Comparison of ENCODE assay signal across 11 cellular contexts in the genomic region with DNA sequence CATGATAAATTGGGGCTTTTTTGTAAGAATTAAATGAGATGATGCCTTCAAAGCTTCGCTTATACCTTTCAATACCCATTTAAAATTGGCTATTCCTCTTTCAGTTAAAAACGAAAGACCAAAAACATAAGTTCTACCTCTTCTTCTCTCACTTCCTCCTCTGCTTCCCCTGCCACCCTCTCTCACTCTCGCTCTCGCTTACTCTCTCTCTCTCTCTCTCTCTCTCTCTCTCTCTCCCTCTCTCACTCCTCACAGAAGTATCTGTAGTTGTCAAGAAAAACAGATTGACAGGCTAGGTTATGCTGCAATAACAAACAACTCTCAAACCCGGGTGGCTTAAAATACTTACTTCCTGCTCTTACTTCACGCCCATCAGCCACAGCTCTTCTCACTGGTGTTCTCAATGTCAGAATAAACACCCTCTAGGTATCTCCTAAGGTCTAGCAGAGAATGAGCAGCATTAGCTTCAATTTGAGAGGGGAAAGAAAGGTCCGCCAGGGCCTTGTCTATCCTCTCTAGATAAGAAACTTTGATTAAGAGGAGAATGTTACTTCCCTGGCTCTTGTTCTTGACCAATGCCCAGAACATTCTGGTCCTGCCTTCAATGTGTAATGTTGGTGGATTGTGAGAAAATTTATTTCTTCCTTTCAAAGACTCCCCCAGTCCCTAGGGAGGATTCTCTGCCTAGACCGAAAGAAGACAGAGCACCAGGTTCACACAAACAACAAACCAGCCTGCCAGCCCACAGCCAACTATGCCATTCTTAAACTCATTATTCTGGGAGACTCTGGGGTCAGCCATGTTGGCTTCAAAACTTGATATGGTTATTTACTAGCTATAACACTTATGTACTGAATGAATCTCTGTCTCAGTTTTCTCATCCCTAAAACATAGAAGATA.
DNase-seq lines count a peak whose midpoint lies in the region; ATAC-seq lines count a peak whose summit lies in the region.
"Had no signal": no experiment of that assay in that cellular context is flagged by ENCODE, and none has a peak within 500 bp of the region (broad histone marks: within the 10 kb centered on the region; RNA-seq: fewer than 3 reads in every experiment).

No MANE protein-coding gene starts in this region.

- no peaks in the 10 kb centered on the region for H3K27me3 Mint-ChIP-seq in IgD-negative memory B cell
- no peaks in the 10 kb centered on the region for H3K27me3 Mint-ChIP-seq in CD4-positive, alpha-beta memory T cell

- DNase-seq in T-helper 1 cell (no peak), NCI-H187 (lab: John Stamatoyannopoulos, UW) (no peak), COLO668 (lab: John Stamatoyannopoulos, UW; ENCODE audit: unreplicated experiment) (no peak)
- no peak for DNase-seq in CD4-positive, alpha-beta memory T cell
- DNase-seq: islet precursor cell, PC-3 had no signal

- peak; percentile 87 for ATAC-seq in GM18498 (IDR thresholded peaks at IDR 0.05; ENCODE audit: unreplicated experiment)
- ATAC-seq in GM19467 (IDR thresholded peaks at IDR 0.05; ENCODE audit: unreplicated experiment): peak; percentile 73
- peak; percentile 77 for ATAC-seq in HG02970 (IDR thresholded peaks at IDR 0.05; ENCODE audit: low FRiP score, unreplicated experiment)
- ATAC-seq: PC-3 had no signal

- no peak overlapping the region for H3K27ac ChIP-seq in CD4-positive, alpha-beta memory T cell (ENCODE audit: low read depth, low read length)
- H3K27ac ChIP-seq: cardiac muscle cell had no signal

- POLR2A ChIA-PET in CD4-positive, alpha-beta memory T cell (lab: Charles Lee; ENCODE audit: partially characterized antibody): no interaction called here

- peaks cover 2% of the 10 kb centered on the region for H3K36me3 Mint-ChIP-seq in IgD-negative memory B cell
- H3K36me3 Mint-ChIP-seq in CD4-positive, alpha-beta memory T cell: no peaks in the 10 kb centered on the region

- H3K4me1 ChIP-seq in CD4-positive, alpha-beta memory T cell (ENCODE audit: insufficient read depth, low read length): no peaks in the 10 kb centered on the region

- H3K9me3 ChIP-seq in CD4-positive, alpha-beta memory T cell (ENCODE audit: control insufficient read depth in 1 of 2, low read length in 2 of 2): no peaks in the 10 kb centered on the region

- no peaks in the 10 kb centered on the region for H3K36me3 ChIP-seq in CD4-positive, alpha-beta memory T cell (ENCODE audit: insufficient read depth, low read length)
- H3K36me3 ChIP-seq: cardiac muscle cell had no signal

- H3K27me3 ChIP-seq in CD4-positive, alpha-beta memory T cell (ENCODE audit: insufficient read depth, low read length): no peaks in the 10 kb centered on the region
- H3K27me3 ChIP-seq: cardiac muscle cell had no signal

- peaks cover 2 to 18% (median 5%) of the 10 kb centered on the region in 3 donors for H3K9me3 Mint-ChIP-seq in IgD-negative memory B cell
- peaks cover 0 to 18% (median 6%) of the 10 kb centered on the region in 8 donors for H3K9me3 Mint-ChIP-seq in CD4-positive, alpha-beta memory T cell

- no peak overlapping the region for H3K4me3 ChIP-seq in CD4-positive, alpha-beta memory T cell (ENCODE audit: low read length in 2 of 2)
- H3K4me3 ChIP-seq: cardiac muscle cell had no signal

- CTCF ChIA-PET in CD4-positive, alpha-beta memory T cell (lab: Charles Lee; ENCODE audit: partially characterized antibody): no interaction called here

- H3K4me1 Mint-ChIP-seq in IgD-negative memory B cell: peaks cover 23 to 27% (median 25%) of the 10 kb centered on the region in 3 donors
- H3K4me1 Mint-ChIP-seq in CD4-positive, alpha-beta memory T cell: no peaks in the 10 kb centered on the region

- peak overlapping the region; percentile 24 to 72 (median 51) for H3K4me3 Mint-ChIP-seq in IgD-negative memory B cell
- H3K4me3 Mint-ChIP-seq in CD4-positive, alpha-beta memory T cell: no peak overlapping the region

- intact Hi-C loops in CD4-positive, alpha-beta memory T cell (cut with micrococcal nuclease): no loop called here

- H3K27ac Mint-ChIP-seq in IgD-negative memory B cell: peak overlapping the region; percentile 82 to 95 (median 83)
- H3K27ac Mint-ChIP-seq in CD4-positive, alpha-beta memory T cell: no peak overlapping the region

Comparison
In these comparisons a context has a peak if more than half of its experiments do, and no peak if none do; other contexts are left out.
1. H3K27ac Mint-ChIP-seq: peak in IgD-negative memory B cell (3 of 3); none in CD4-positive, alpha-beta memory T cell (0 of 7).
2. H3K4me3 Mint-ChIP-seq: peak in IgD-negative memory B cell (4 of 4); none in CD4-positive, alpha-beta memory T cell (0 of 8).
3. Peak in every context shown above with its lines, with median percentiles within 50 percentile points of each other: ATAC-seq.